ENCODE assay signal across 8 cellular contexts in the genomic region with DNA sequence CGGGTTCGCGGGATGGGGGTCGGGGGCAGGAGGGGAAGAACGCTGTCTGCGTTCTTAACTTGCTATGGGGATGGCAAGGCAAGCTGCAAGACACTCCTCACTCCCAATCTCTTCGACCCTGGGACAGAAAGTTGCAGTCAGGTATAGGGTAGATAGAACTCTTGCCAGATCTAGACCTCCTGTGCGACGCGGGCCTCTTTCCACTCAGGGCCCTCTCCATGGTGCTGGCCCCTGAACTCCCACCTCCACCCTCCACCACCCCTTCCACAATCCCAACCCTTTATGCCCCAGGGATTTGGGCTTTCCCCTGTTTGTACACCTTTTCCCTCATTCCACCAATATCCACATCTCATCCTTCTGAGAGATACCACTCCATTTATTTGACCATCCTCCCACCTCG. TPM values are rescaled to one million over a fixed set of nuclear protein-coding genes. Genes with fewer than 3 reads are reported as not detected.
DNase-seq lines count a peak whose midpoint lies in the region; ATAC-seq and TF ChIP-seq lines count a peak whose summit lies in the region.

No MANE protein-coding gene starts in this region.

- H4K20me1 ChIP-seq in DND-41 (ENCODE audit: insufficient read depth, low read length) (0 out of 2 replicates have a peak, but pooled peaks cover 3% of the 10 kb centered on the region), PC-9 (ENCODE audit: insufficient read depth) (no peaks in the 10 kb centered on the region)

- H3K9me2 ChIP-seq in PC-9 (ENCODE audit: insufficient read depth), result no peaks in the 10 kb centered on the region

- peak overlapping the region; percentile 65 for H3K27ac ChIP-seq in DND-41 (ENCODE audit: low read length)
- H3K27ac ChIP-seq in PC-9, result no peak overlapping the region
- H3K27ac ChIP-seq in ovary, result peak overlapping the region; percentile 73 to 75
- H3K27ac ChIP-seq in thyroid gland, result peak overlapping the region in 1 of 3 donors; percentile 69

- H3K9ac ChIP-seq in DND-41 (ENCODE audit: low read depth, low read length), result peak overlapping the region; percentile 65

- H3K9me3 Mint-ChIP-seq in endothelial cell (ENCODE audit: unreplicated experiment), result no peaks in the 10 kb centered on the region

- TF ChIP-seq CTCF in DND-41 (IDR thresholded peaks at IDR 0.05; ENCODE audit: borderline replicate concordance, extremely low read depth, low read length, poor library complexity, severe bottlenecking) (no peak), PC-9 (conservative IDR thresholded peaks at IDR 0.05) (no peak), endothelial cell (IDR thresholded peaks at IDR 0.05; ENCODE audit: unreplicated experiment) (no peak), ovary (IDR thresholded peaks at IDR 0.05) (no peak), thyroid gland (IDR thresholded peaks at IDR 0.05) (no peak)

- H3K4me3 ChIP-seq in DND-41 (ENCODE audit: low read depth in 1 of 2, low read length in 2 of 2) (peak overlapping the region; percentile 67; a peak in 3 of 4 replicates), PC-9 (peak overlapping the region; percentile 91), ovary (peak overlapping the region; percentile 68), thyroid gland (replicated peaks in 1 of 3) (peak overlapping the region in 1 of 3 donors; percentile 64)

- TF ChIP-seq EP300 in ovary (IDR thresholded peaks at IDR 0.05), result no peak

- H3K27me3 ChIP-seq in DND-41 (ENCODE audit: insufficient read depth, low read length, poor library complexity) (no peaks in the 10 kb centered on the region), PC-9 (ENCODE audit: insufficient read depth, low read depth) (no peaks in the 10 kb centered on the region), ovary (no peaks in the 10 kb centered on the region), thyroid gland (no peaks in the 10 kb centered on the region)

- H3K36me3 Mint-ChIP-seq in endothelial cell (ENCODE audit: low read depth, unreplicated experiment), result peaks cover 4% of the 10 kb centered on the region

- H3K4me1 ChIP-seq in DND-41 (ENCODE audit: insufficient read depth, low read length) (peaks cover 51% of the 10 kb centered on the region), PC-9 (replicated peaks; ENCODE audit: insufficient read depth) (peaks cover 26% of the 10 kb centered on the region), ovary (ENCODE audit: insufficient read depth) (peaks cover 5% of the 10 kb centered on the region), thyroid gland (peaks cover 26 to 34% of the 10 kb centered on the region in 2 donors)

- H3K27me3 Mint-ChIP-seq in endothelial cell (ENCODE audit: unreplicated experiment), result peaks cover 10% of the 10 kb centered on the region

- H3K79me2 ChIP-seq in DND-41 (ENCODE audit: insufficient read depth, low read length), result peaks cover 43% of the 10 kb centered on the region
- H3K79me2 ChIP-seq in PC-9 (ENCODE audit: low read depth), result peaks cover 10% of the 10 kb centered on the region

- peak overlapping the region; percentile 97 for H3K4me2 ChIP-seq in DND-41 (ENCODE audit: insufficient read depth, low read length)
- H3K4me2 ChIP-seq in PC-9, result peak overlapping the region; percentile 91

- WGBS in ovary, 3 donors, result 58 to 76% (median 61%) methylated on average over 11 of the region's 11 CpGs
- WGBS in thyroid gland, 2 donors, result 66 to 71% methylated on average over 10 to 11 of the region's 11 CpGs

- BruUV-seq in PC-9 (replicated peaks; lab: Mats Ljungman, UMichigan), result no TSS peak

- peak overlapping the region; percentile 76 for H3K4me3 Mint-ChIP-seq in endothelial cell (ENCODE audit: unreplicated experiment)

- peaks cover 30% of the 10 kb centered on the region; the same call in 1 of the 2 replicates for H3F3A ChIP-seq in PC-9 (ENCODE audit: insufficient read depth, low read depth)

- ATAC-seq in DND-41 (ENCODE audit: insufficient read depth, low read depth), result no peak

- no peak for TF ChIP-seq POLR2A in ovary (IDR thresholded peaks at IDR 0.05)
- TF ChIP-seq POLR2A in thyroid gland (IDR thresholded peaks at IDR 0.05), result no peak

- intact Hi-C loops in PC-9 (cut with micrococcal nuclease; ENCODE audit: unreplicated experiment), result loop anchor here (1.0 to 5.0 kb wide), 3 partner anchors 32 to 183 kb away; a partner anchor contains a TSS
- intact Hi-C loops in ovary (cut with DNase I), result loop anchor here (2.0 to 10.0 kb wide), 4 partner anchors 33 to 106 kb away; a partner anchor contains a TSS
- intact Hi-C loops in thyroid gland (cut with DNase I), result loop anchor here (2.0 to 10.0 kb wide), 2 partner anchors 32 to 100 kb away; a partner anchor contains a TSS

- H3K36me3 ChIP-seq in DND-41 (ENCODE audit: insufficient read depth, low read length) (peaks cover 17% of the 10 kb centered on the region), PC-9 (ENCODE audit: low read depth) (no peaks in the 10 kb centered on the region), ovary (no peaks in the 10 kb centered on the region), thyroid gland (no peaks in the 10 kb centered on the region)

- DNase-seq in DND-41 (peak; percentile 34), PC-9 (no peak), endothelial cell (ENCODE audit: low spot score) (peak; percentile 19), ovary (no peak), GOT3 (lab: John Stamatoyannopoulos, UW) (no peak), cortex of kidney (lab: John Stamatoyannopoulos, UW) (no peak), thyroid gland (no peak)
- no peak for DNase-seq in stimulated activated naive CD4-positive, alpha-beta T cell (lab: John Stamatoyannopoulos, UW)

- POLR2A ChIA-PET in PC-9 (lab: Charles Lee; ENCODE audit: unreplicated experiment), result interaction anchor here (0.7 kb wide), 1 partner anchor 11 kb away, joined by 3 read pairs; no protein-coding TSS in a partner anchor

- peak overlapping the region; percentile 82; the same call in 1 of the 2 replicates for H2AFZ ChIP-seq in DND-41 (ENCODE audit: low read depth, low read length)
- peak overlapping the region; percentile 98 for H2AFZ ChIP-seq in PC-9

- peaks cover 39% of the 10 kb centered on the region for H3K4me1 Mint-ChIP-seq in endothelial cell (ENCODE audit: unreplicated experiment)

- H3K9me3 ChIP-seq in DND-41 (ENCODE audit: insufficient read depth, low read length, severe bottlenecking), result no peaks in the 10 kb centered on the region
- no peaks in the 10 kb centered on the region for H3K9me3 ChIP-seq in PC-9 (ENCODE audit: insufficient read depth, low read depth)
- no peaks in the 10 kb centered on the region for H3K9me3 ChIP-seq in ovary
- H3K9me3 ChIP-seq in thyroid gland, result no peaks in the 10 kb centered on the region

- H3K27ac Mint-ChIP-seq in endothelial cell (ENCODE audit: unreplicated experiment), result peak overlapping the region; percentile 64

- CTCF ChIA-PET in PC-9 (lab: Charles Lee), result no interaction called here

RNA-seq across cellular contexts. Expression of a gene that starts 0.8 kb away (rescaled TPM):
- total RNA-seq in PC-9 (2021), result 58.2 and 68.5 TPM in 2 replicates
- 19.8 TPM for total RNA-seq in endothelial cell (ENCODE audit: unreplicated experiment)
- total RNA-seq in ovary, result 10 to 100 TPM; 19.8 to 43.7 (median 28.9) TPM
- polyA plus RNA-seq in ovary, result 10 to 100 TPM; 25.0 to 37.5 TPM
- total RNA-seq in thyroid gland, result 10 to 100 TPM; 19.4 to 35.7 (median 31.4) TPM

RNA-seq across cellular contexts. Expression of a gene that starts 3.2 kb away (rescaled TPM):
- 29.5 and 33.4 TPM in 2 replicates for total RNA-seq in PC-9 (2021)
- 55.5 TPM for total RNA-seq in endothelial cell (ENCODE audit: unreplicated experiment)
- total RNA-seq in ovary, result 10 to 100 TPM; 34.1 to 55.6 (median 40.6) TPM
- polyA plus RNA-seq in ovary, result 10 to 100 TPM; 29.4 to 45.1 TPM
- total RNA-seq in thyroid gland, result 10 to 100 TPM; 63.4 to 89.7 (median 73.4) TPM

RNA-seq across cellular contexts. Expression of a gene that starts 4.9 kb away (rescaled TPM):
- total RNA-seq in PC-9 (2021), result 0.87 and 2.8 TPM in 2 replicates
- total RNA-seq in endothelial cell (ENCODE audit: unreplicated experiment), result not detected
- total RNA-seq in ovary, result under 1 TPM; 0.25 to 0.85 (median 0.69) TPM
- polyA plus RNA-seq in ovary, result under 1 TPM in 1 of 2 donors, not detected in 1; 0.28 TPM
- total RNA-seq in thyroid gland, result not detected

RNA-seq across cellular contexts. Expression of a gene that starts 33.2 kb away (rescaled TPM):
- total RNA-seq in PC-9 (2021), result 59.4 and 62.8 TPM in 2 replicates
- total RNA-seq in endothelial cell (ENCODE audit: unreplicated experiment), result 48.5 TPM
- 10 to 100 TPM in 5 of 7 donors, 1 to 10 TPM in 2; 9.1 to 37.7 (median 28.9) TPM for total RNA-seq in ovary
- polyA plus RNA-seq in ovary, result 10 to 100 TPM; 10.5 to 26.2 TPM
- 10 to 100 TPM; 15.9 to 22.3 (median 18.3) TPM for total RNA-seq in thyroid gland

RNA-seq across cellular contexts. Expression of a gene that starts 35.7 kb away (rescaled TPM):
- total RNA-seq in PC-9 (2021), result 70.3 and 86.4 TPM in 2 replicates
- 105 TPM for total RNA-seq in endothelial cell (ENCODE audit: unreplicated experiment)
- 100 to 1,000 TPM in 5 of 7 donors, 10 to 100 TPM in 2; 57.9 to 172 (median 117) TPM for total RNA-seq in ovary
- polyA plus RNA-seq in ovary, result 100 to 1,000 TPM in 1 of 2 donors, 10 to 100 TPM in 1; 66.4 to 139 TPM
- total RNA-seq in thyroid gland, result 100 to 1,000 TPM in 1 of 4 donors, 10 to 100 TPM in 3; 76.5 to 101 (median 83.0) TPM

Comparison
In these comparisons a context has a peak if more than half of its experiments do, and no peak if none do; other contexts are left out.
1. DNase-seq: peak in DND-41 (single experiment) and endothelial cell (single experiment); none in PC-9 (0 of 2), ovary (0 of 5), stimulated activated naive CD4-positive, alpha-beta T cell (0 of 6), GOT3 (single experiment), cortex of kidney (single experiment) and thyroid gland (0 of 2).